ENCODE assay signal across 8 cellular contexts in genomic region chr13:89803839-89804238, GRCh38.
"Had no signal": no experiment of that assay in that cellular context is flagged by ENCODE, and none has a peak within 500 bp of the region (broad histone marks: within the 10 kb centered on the region; RNA-seq: fewer than 3 reads in every experiment).

No MANE protein-coding gene starts in this region.

- H2AFZ ChIP-seq: GM23338 had no signal

- H3K27me3 Mint-ChIP-seq: IgD-negative memory B cell had no signal

- H3K9me3 Mint-ChIP-seq: GM23338, H9 had no signal

- H3K36me3 Mint-ChIP-seq: IgD-negative memory B cell had no signal

- DNase-seq: H9, HCEC 1CT, KG1 had no signal

- FAIRE-seq: H1, HepG2 had no signal

- H3K4me3 Mint-ChIP-seq: GM23338, H9, IgD-negative memory B cell had no signal

- H3K27ac Mint-ChIP-seq: GM23338, H9, IgD-negative memory B cell had no signal

- H3K27ac ChIP-seq: HL-60 had no signal

- ATAC-seq: GM23338, HepG2 had no signal

- H3K4me3 ChIP-seq: GM23338 had no signal

- H3K4me1 Mint-ChIP-seq: GM23338, H9, IgD-negative memory B cell had no signal

- H3K4me2 ChIP-seq: GM23338 had no signal
